Comparison of ENCODE assay signal across 8 cellular contexts in the genomic region with DNA sequence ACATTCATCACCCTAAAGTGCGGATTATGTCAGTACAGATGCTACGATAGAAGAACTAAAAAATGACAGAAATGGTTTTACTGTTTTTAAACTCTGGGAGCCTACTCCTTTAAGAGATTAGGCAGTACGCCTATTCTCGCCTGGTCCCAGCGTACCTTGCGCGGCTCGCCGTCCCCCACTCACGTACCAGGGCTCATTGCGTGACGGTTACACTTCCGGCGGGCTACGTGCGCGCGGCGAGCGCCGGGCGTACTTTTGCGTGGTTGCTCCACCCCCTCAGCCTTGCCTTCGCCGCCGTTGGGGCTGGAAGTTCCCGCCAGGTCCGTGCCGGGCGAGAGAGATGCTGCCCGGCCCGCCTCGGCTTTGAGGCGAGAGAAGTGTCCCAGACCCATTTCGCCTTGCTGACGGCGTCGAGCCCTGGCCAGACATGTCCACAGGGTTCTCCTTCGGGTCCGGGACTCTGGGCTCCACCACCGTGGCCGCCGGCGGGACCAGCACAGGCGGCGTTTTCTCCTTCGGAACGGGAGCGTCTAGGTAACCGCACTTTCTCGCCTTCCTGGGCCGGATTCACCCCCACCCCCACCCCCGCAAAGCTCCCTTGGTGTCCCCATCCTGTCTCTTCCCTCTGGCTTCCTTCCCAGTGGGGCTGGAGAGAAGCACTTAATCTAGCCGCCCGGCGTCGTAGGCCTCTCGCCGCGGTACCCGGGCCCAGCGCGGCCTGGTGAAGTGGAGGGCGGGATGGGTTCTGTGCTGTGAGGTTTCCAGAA. TPM values are rescaled to one million over a fixed set of nuclear protein-coding genes. Genes with fewer than 3 reads are reported as not detected.
A peak's percentile ranks its signal among the peaks of the same experiment; 100 is the strongest.
DNase-seq lines count a peak whose midpoint lies in the region; ATAC-seq, FAIRE-seq and TF ChIP-seq lines count a peak whose summit lies in the region.

A gene with protein sequence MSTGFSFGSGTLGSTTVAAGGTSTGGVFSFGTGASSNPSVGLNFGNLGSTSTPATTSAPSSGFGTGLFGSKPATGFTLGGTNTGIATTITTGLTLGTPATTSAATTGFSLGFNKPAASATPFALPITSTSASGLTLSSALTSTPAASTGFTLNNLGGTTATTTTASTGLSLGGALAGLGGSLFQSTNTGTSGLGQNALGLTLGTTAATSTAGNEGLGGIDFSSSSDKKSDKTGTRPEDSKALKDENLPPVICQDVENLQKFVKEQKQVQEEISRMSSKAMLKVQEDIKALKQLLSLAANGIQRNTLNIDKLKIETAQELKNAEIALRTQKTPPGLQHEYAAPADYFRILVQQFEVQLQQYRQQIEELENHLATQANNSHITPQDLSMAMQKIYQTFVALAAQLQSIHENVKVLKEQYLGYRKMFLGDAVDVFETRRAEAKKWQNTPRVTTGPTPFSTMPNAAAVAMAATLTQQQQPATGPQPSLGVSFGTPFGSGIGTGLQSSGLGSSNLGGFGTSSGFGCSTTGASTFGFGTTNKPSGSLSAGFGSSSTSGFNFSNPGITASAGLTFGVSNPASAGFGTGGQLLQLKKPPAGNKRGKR (plus strand): TSS at position 279 of the 767 bp plus-strand sequence. CDS start 149 bp downstream, at position 428.

- H3K79me2 ChIP-seq in astrocyte (ENCODE audit: insufficient read depth, low read length): peaks cover 50% of the 10 kb centered on the region

- peak within 1 kb of the TSS; percentile 94 for H3K27ac Mint-ChIP-seq in astrocyte (ENCODE audit: unreplicated experiment)

- H3K36me3 Mint-ChIP-seq in astrocyte (ENCODE audit: low read depth, unreplicated experiment): peaks cover 2% of the 10 kb centered on the region

- TF ChIP-seq POLR2A in GM18505 (IDR thresholded peaks at IDR 0.05; ENCODE audit: borderline replicate concordance, extremely low read depth, insufficient read depth, insufficient read length): peak; percentile 93
- TF ChIP-seq POLR2A in uterus (IDR thresholded peaks at IDR 0.05): peak; percentile 82 to 83

- ATAC-seq in GM18505 (IDR thresholded peaks at IDR 0.05; ENCODE audit: unreplicated experiment) (peak; percentile 98), HG02973 (IDR thresholded peaks at IDR 0.05; ENCODE audit: unreplicated experiment) (peak; percentile 97), right cardiac atrium (peak; percentile 100)

- H3K9ac ChIP-seq in astrocyte (ENCODE audit: low read length): peak within 1 kb of the TSS; percentile 96

- TF ChIP-seq CTCF in astrocyte (IDR thresholded peaks at IDR 0.05; ENCODE audit: insufficient read depth, low read depth, low read length): no peak
- peak in 2 of 4 experiments; percentile 9 to 53 for TF ChIP-seq CTCF in uterus (IDR thresholded peaks at IDR 0.05)

- H3K4me3 ChIP-seq in astrocyte (ENCODE audit: insufficient read depth, low read depth, low read length): peak within 1 kb of the TSS; percentile 86
- peak within 1 kb of the TSS; percentile 71 for H3K4me3 ChIP-seq in right cardiac atrium (ENCODE audit: low read length)
- H3K4me3 ChIP-seq in uterus: peak within 1 kb of the TSS; percentile 65 to 73

- peaks cover 6% of the 10 kb centered on the region for H3K27me3 ChIP-seq in astrocyte (ENCODE audit: insufficient read depth, low read length)
- H3K27me3 ChIP-seq in right cardiac atrium (ENCODE audit: control insufficient read depth, insufficient read depth): no peaks in the 10 kb centered on the region
- H3K27me3 ChIP-seq in uterus: no peaks in the 10 kb centered on the region

- H3K4me2 ChIP-seq in astrocyte (ENCODE audit: low read length): peak within 1 kb of the TSS; percentile 87

- no peaks in the 10 kb centered on the region for H3K9me3 Mint-ChIP-seq in astrocyte (ENCODE audit: unreplicated experiment)

- H3K36me3 ChIP-seq in astrocyte (ENCODE audit: insufficient read depth, low read length) (peaks cover 5% of the 10 kb centered on the region), uterus (no peaks in the 10 kb centered on the region)

- intact Hi-C loops in right cardiac atrium (cut with DNase I): no loop called here
- intact Hi-C loops in uterus (cut with DNase I; ENCODE audit: low total_unique reads): no loop called here

- peaks cover 9% of the 10 kb centered on the region for H3K4me1 Mint-ChIP-seq in astrocyte (ENCODE audit: low read depth, unreplicated experiment)

- H3K27me3 Mint-ChIP-seq in astrocyte (ENCODE audit: low read depth, unreplicated experiment): no peaks in the 10 kb centered on the region

- WGBS in right cardiac atrium: under 1% methylated on average over 64 of the region's 64 CpGs

- H3K27ac ChIP-seq in astrocyte (ENCODE audit: low read depth, low read length) (peak within 1 kb of the TSS; percentile 96), right cardiac atrium (ENCODE audit: low read length) (peak within 1 kb of the TSS; percentile 80), uterus (peak within 1 kb of the TSS; percentile 88 to 92)

- DNase-seq in NCI-H2029 (lab: John Stamatoyannopoulos, UW) (peak; percentile 80), T-helper 22 cell (ENCODE audit: low read depth) (peak; percentile 89), astrocyte (ENCODE audit: low read depth) (peak; percentile 90), right cardiac atrium (peak; percentile 96 to 98 (median 98)), pulmonary artery endothelial cell (ENCODE audit: low read depth, low spot score) (peak; percentile 80), uterus (peak; percentile 93)

- no peaks in the 10 kb centered on the region for H3K9me3 ChIP-seq in astrocyte (ENCODE audit: insufficient read depth, low read depth, low read length)
- H3K9me3 ChIP-seq in right cardiac atrium (ENCODE audit: control insufficient read depth, low read length): no peaks in the 10 kb centered on the region
- no peaks in the 10 kb centered on the region for H3K9me3 ChIP-seq in uterus

- peaks cover 35% of the 10 kb centered on the region for H4K20me1 ChIP-seq in astrocyte (ENCODE audit: insufficient read depth, low read length)

- peak within 1 kb of the TSS; percentile 96 for H2AFZ ChIP-seq in astrocyte (ENCODE audit: low read depth, low read length)

- H3K4me1 ChIP-seq in astrocyte (ENCODE audit: insufficient read depth, low read length) (peaks cover 10% of the 10 kb centered on the region), right cardiac atrium (ENCODE audit: control insufficient read depth, insufficient read depth, low read length) (no peaks in the 10 kb centered on the region), uterus (peaks cover 0 to 7% of the 10 kb centered on the region in 2 donors)

- peak within 1 kb of the TSS; percentile 98 for H3K4me3 Mint-ChIP-seq in astrocyte (ENCODE audit: unreplicated experiment)

- FAIRE-seq in astrocyte (lab: Jason Lieb, UNC): peak; percentile 83

RNA-seq across cellular contexts. Expression of the gene that starts here (rescaled TPM):
- 50.2 and 53.2 TPM in 2 replicates for total RNA-seq in astrocyte
- total RNA-seq in right cardiac atrium: 10 to 100 TPM; 26.2 to 33.5 (median 27.6) TPM
- 11.2 TPM for polyA plus RNA-seq in right cardiac atrium
- 56.7 and 71.3 TPM in 2 replicates for total RNA-seq in pulmonary artery endothelial cell
- 100 to 1,000 TPM in 1 of 4 donors, 10 to 100 TPM in 3; 49.7 to 130 (median 61.1) TPM for total RNA-seq in uterus

Comparison
In these comparisons a context has a peak if more than half of its experiments do, and no peak if none do; other contexts are left out.
1. Peak in every context shown above with its lines: DNase-seq, ATAC-seq, H3K4me3 ChIP-seq and H3K27ac ChIP-seq.